Comparison of ENCODE assay signal across 16 cellular contexts in the genomic region with DNA sequence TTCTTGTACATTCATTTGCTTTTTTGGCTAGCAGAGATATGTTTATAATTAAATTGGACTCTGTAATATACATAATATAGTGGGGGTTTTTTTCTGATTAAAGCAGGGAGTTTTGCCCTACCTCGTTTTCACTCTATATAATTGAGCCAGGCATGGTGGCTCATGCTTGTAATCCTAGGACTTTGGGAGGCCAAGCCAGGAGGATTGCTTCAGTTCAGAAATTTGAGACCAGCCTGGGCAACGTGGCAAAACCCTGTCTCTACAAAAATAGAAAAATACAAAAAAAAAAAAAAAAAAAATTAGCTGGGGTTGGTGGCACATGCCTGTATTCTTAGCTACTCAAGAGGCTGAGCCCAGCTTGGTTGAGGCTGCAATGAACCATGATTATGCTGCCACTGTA.
"Had no signal": no experiment of that assay in that cellular context is flagged by ENCODE, and none has a peak within 500 bp of the region (broad histone marks: within the 10 kb centered on the region; RNA-seq: fewer than 3 reads in every experiment).

No MANE protein-coding gene starts in this region.

- H3K27me3 ChIP-seq: ovary, thyroid gland had no signal

- H3K4me3 ChIP-seq: ovary, thyroid gland had no signal

- H3K9me3 Mint-ChIP-seq: activated CD4-positive, alpha-beta T cell treated with anti-CD3 and anti-CD28 coated beads, Interleukin-2, amount 10 ng/mL, durations not matched to agents 24 days and 14 days; activated naive CD4-positive, alpha-beta T cell treated with anti-CD3 and anti-CD28 coated beads for 36 hours; activated naive CD8-positive, alpha-beta T cell treated with anti-CD3 and anti-CD28 coated beads, Interleukin-2, amount 50 U/mL, for 24 hours; activated T-helper 2 cell treated with anti-CD3 and anti-CD28 coated beads, Interferon-gamma antibody, Interleukin-2, Interleukin-4, amounts not matched to agents 10 μg/mL and 5 μg/mL and 100 μg/mL, durations not matched to agents 14 hours and 24 hours and 36 hours; endodermal cell; neural crest cell had no signal

- H3K27ac ChIP-seq: ovary, thyroid gland had no signal

- H3K27ac Mint-ChIP-seq: activated B cell treated with CpG ODN at 0.5 μM for 24 hours; activated CD4-positive, alpha-beta T cell treated with anti-CD3 and anti-CD28 coated beads, Interleukin-2, amount 10 ng/mL, durations not matched to agents 24 days and 14 days; activated naive CD4-positive, alpha-beta T cell treated with anti-CD3 and anti-CD28 coated beads for 36 hours; activated naive CD8-positive, alpha-beta T cell treated with anti-CD3 and anti-CD28 coated beads, Interleukin-2, amount 50 U/mL, for 24 hours; activated T-helper 2 cell treated with anti-CD3 and anti-CD28 coated beads, Interferon-gamma antibody, Interleukin-2, Interleukin-4, amounts not matched to agents 10 μg/mL and 5 μg/mL and 100 μg/mL, durations not matched to agents 14 hours and 24 hours and 36 hours; endodermal cell; stimulated activated naive B cell treated with anti-CD40 and anti-IgM and Interleukin-4, amounts not matched to agents 10 μg/mL and 1 μg/mL and 100 μg/mL, for 72 hours had no signal

- H3K36me3 ChIP-seq: ovary had no signal

- ATAC-seq: activated naive CD8-positive, alpha-beta T cell treated with anti-CD3 and anti-CD28 coated beads, Interleukin-2, amount 50 U/mL, for 24 hours; left ventricle myocardium superior; stimulated activated naive B cell treated with anti-CD40 and anti-IgM and Interleukin-4, amounts not matched to agents 10 μg/mL and 1 μg/mL and 100 μg/mL, for 72 hours had no signal

- H3K27me3 Mint-ChIP-seq: activated B cell treated with CpG ODN at 0.5 μM for 24 hours; activated CD4-positive, alpha-beta T cell treated with anti-CD3 and anti-CD28 coated beads, Interleukin-2, amount 10 ng/mL, durations not matched to agents 24 days and 14 days; activated naive CD8-positive, alpha-beta T cell treated with anti-CD3 and anti-CD28 coated beads, Interleukin-2, amount 50 U/mL, for 24 hours; stimulated activated naive B cell treated with anti-CD40 and anti-IgM and Interleukin-4, amounts not matched to agents 10 μg/mL and 1 μg/mL and 100 μg/mL, for 72 hours had no signal

- H3K9me3 ChIP-seq: ovary, thyroid gland had no signal

- DNase-seq: activated B cell treated with CpG ODN at 0.5 μM for 24 hours; activated CD4-positive, alpha-beta T cell treated with anti-CD3 and anti-CD28 coated beads, Interleukin-2, amount 10 ng/mL, durations not matched to agents 24 days and 14 days; activated naive CD4-positive, alpha-beta T cell treated with anti-CD3 and anti-CD28 coated beads for 36 hours; activated naive CD8-positive, alpha-beta T cell treated with anti-CD3 and anti-CD28 coated beads, Interleukin-2, amount 50 U/mL, for 24 hours; activated T-cell treated with anti-CD3 and anti-CD28 coated beads for 4 hours; endodermal cell; kidney glomerular epithelial cell; left ventricle myocardium superior; mesendoderm; ovary; stimulated activated CD4-positive, alpha-beta T cell treated with anti-CD3 and anti-CD28 coated beads, Interleukin-4, amount 100 ng/mL, for 1 hour; stimulated activated naive B cell treated with anti-CD40 and anti-IgM and Interleukin-4, amounts not matched to agents 10 μg/mL and 1 μg/mL and 100 μg/mL, for 72 hours; T-helper 2 cell had no signal

- H3K4me3 Mint-ChIP-seq: activated B cell treated with CpG ODN at 0.5 μM for 24 hours; activated CD4-positive, alpha-beta T cell treated with anti-CD3 and anti-CD28 coated beads, Interleukin-2, amount 10 ng/mL, durations not matched to agents 24 days and 14 days; activated naive CD4-positive, alpha-beta T cell treated with anti-CD3 and anti-CD28 coated beads for 36 hours; activated naive CD8-positive, alpha-beta T cell treated with anti-CD3 and anti-CD28 coated beads, Interleukin-2, amount 50 U/mL, for 24 hours; endodermal cell; neural crest cell; stimulated activated naive B cell treated with anti-CD40 and anti-IgM and Interleukin-4, amounts not matched to agents 10 μg/mL and 1 μg/mL and 100 μg/mL, for 72 hours had no signal
